ENCODE assay signal across 16 cellular contexts in genomic region chr5:32928761-32929160, GRCh38.
"Had no signal": no experiment of that assay in that cellular context is flagged by ENCODE, and none has a peak within 500 bp of the region (broad histone marks: within the 10 kb centered on the region; RNA-seq: fewer than 3 reads in every experiment).

No MANE protein-coding gene starts in this region.

- H3K27me3 ChIP-seq: esophagus muscularis mucosa, heart right ventricle, suprapubic skin, upper lobe of left lung had no signal

- H3K9me3 ChIP-seq: esophagus muscularis mucosa, heart right ventricle, suprapubic skin, upper lobe of left lung had no signal

- H3K4me3 ChIP-seq: esophagus muscularis mucosa, heart right ventricle, suprapubic skin, upper lobe of left lung had no signal

- H3K36me3 ChIP-seq: esophagus muscularis mucosa, heart right ventricle, suprapubic skin, upper lobe of left lung had no signal

- H3K27ac Mint-ChIP-seq: activated naive CD4-positive, alpha-beta T cell treated with anti-CD3 and anti-CD28 coated beads, Interleukin-2, amount 50 U/mL, for 72 hours; nephron progenitor cell had no signal

- H3K36me3 Mint-ChIP-seq: activated naive CD4-positive, alpha-beta T cell treated with anti-CD3 and anti-CD28 coated beads, Interleukin-2, amount 50 U/mL, for 72 hours had no signal

- H3K4me3 Mint-ChIP-seq: nephron progenitor cell had no signal

- DNase-seq: activated CD4-positive, alpha-beta T cell treated with anti-CD3 and anti-CD28 coated beads, Interleukin-2, amount 50 U/mL, for 1 hour; activated effector memory CD4-positive, alpha-beta T cell treated with anti-CD3 and anti-CD28 coated beads, Interleukin-2, amount 50 U/mL, for 16 hours; activated T-cell treated with anti-CD3 and anti-CD28 coated beads, Interleukin-2, amount 50 U/mL, for 1 hour; anterior cingulate cortex; foreskin melanocyte; heart right ventricle; left ventricle myocardium superior; mesendoderm; nephron progenitor cell; stimulated activated CD4-positive, alpha-beta T cell treated with anti-CD3 and anti-CD28 coated beads, Interleukin-4, amount 100 ng/mL, for 1 hour; stimulated activated CD8-positive, alpha-beta memory T cell treated with anti-CD3 and anti-CD28 coated beads, Interleukin-4, amount 100 ng/mL, for 48 hours; stimulated activated naive CD8-positive, alpha-beta T cell treated with anti-CD3 and anti-CD28 coated beads, Interleukin-15, Interleukin-2, amounts not matched to agents 100 U/mL and 50 U/mL, for 24 hours; upper lobe of left lung had no signal

- ATAC-seq: activated naive CD4-positive, alpha-beta T cell treated with anti-CD3 and anti-CD28 coated beads, Interleukin-2, amount 50 U/mL, for 72 hours; heart right ventricle; left ventricle myocardium superior; stimulated activated naive CD8-positive, alpha-beta T cell treated with anti-CD3 and anti-CD28 coated beads, Interleukin-15, Interleukin-2, amounts not matched to agents 100 U/mL and 50 U/mL, for 24 hours had no signal

- H3K4me1 Mint-ChIP-seq: nephron progenitor cell had no signal

- H3K9me3 Mint-ChIP-seq: nephron progenitor cell had no signal
